ENCODE assay signal across 26 cellular contexts in the genomic region with DNA sequence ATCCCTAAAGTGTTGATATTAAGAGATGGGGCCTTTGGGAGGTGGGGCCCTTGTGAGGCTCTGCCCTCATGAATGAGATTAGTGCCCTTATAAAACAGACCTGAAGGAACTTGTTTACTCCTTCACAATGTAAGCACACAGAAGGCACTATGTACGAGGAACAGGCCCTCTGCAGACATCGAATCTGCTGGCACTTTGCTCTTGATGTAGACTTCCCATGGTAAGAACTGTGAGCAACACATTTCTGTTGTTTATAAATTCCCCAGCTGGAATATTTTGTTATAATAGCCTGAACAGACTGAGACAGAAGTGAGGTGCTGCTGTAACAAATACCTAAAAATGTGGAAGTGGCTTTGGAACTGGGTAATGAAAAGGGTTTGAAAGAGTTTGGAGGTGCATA.
"Had no signal": no experiment of that assay in that cellular context is flagged by ENCODE, and none has a peak within 500 bp of the region (broad histone marks: within the 10 kb centered on the region; RNA-seq: fewer than 3 reads in every experiment).

No MANE protein-coding gene starts in this region.

- H3K9me3 Mint-ChIP-seq: activated CD4-positive, alpha-beta T cell treated with anti-CD3 and anti-CD28 coated beads, Interleukin-2, amount 10 ng/mL, durations not matched to agents 24 days and 14 days; activated naive CD8-positive, alpha-beta T cell treated with anti-CD3 and anti-CD28 coated beads, Interleukin-2, amount 10 ng/mL, durations not matched to agents 7 days and 5 days; activated T-helper 2 cell treated with anti-CD3 and anti-CD28 coated beads, Interferon-gamma antibody, Interleukin-2, Interleukin-4, amounts not matched to agents 10 μg/mL and 5 μg/mL and 100 μg/mL, durations not matched to agents 14 hours and 24 hours and 36 hours; central memory CD8-positive, alpha-beta T cell; endodermal cell had no signal

- H3K27me3 Mint-ChIP-seq: activated CD4-positive, alpha-beta T cell treated with anti-CD3 and anti-CD28 coated beads, Interleukin-2, amount 10 ng/mL, durations not matched to agents 24 days and 14 days; activated CD8-positive, alpha-beta T cell treated with anti-CD3 and anti-CD28 coated beads for 36 hours; brain; central memory CD8-positive, alpha-beta T cell had no signal

- H3K4me3 Mint-ChIP-seq: activated CD4-positive, alpha-beta T cell treated with anti-CD3 and anti-CD28 coated beads, Interleukin-2, amount 10 ng/mL, durations not matched to agents 24 days and 14 days; activated CD8-positive, alpha-beta T cell treated with anti-CD3 and anti-CD28 coated beads for 36 hours; activated naive CD8-positive, alpha-beta T cell treated with anti-CD3 and anti-CD28 coated beads, Interleukin-2, amount 10 ng/mL, durations not matched to agents 7 days and 5 days; activated T-cell treated with anti-CD3 and anti-CD28 coated beads, Interleukin-2, amount 50 U/mL, for 24 hours; brain; central memory CD8-positive, alpha-beta T cell; endodermal cell; nephron had no signal

- H3K4me3 ChIP-seq: colonic mucosa, gastroesophageal sphincter, heart left ventricle, lung, prostate gland, stomach, upper lobe of left lung had no signal

- H3K27me3 ChIP-seq: colonic mucosa, gastroesophageal sphincter, heart left ventricle, stomach, upper lobe of left lung had no signal

- H3K36me3 ChIP-seq: colonic mucosa, gastroesophageal sphincter, heart left ventricle, prostate gland, stomach, upper lobe of left lung had no signal

- H3K36me3 Mint-ChIP-seq: activated naive CD8-positive, alpha-beta T cell treated with anti-CD3 and anti-CD28 coated beads, Interleukin-2, amount 10 ng/mL, durations not matched to agents 7 days and 5 days; brain had no signal

- H3K27ac Mint-ChIP-seq: activated CD4-positive, alpha-beta T cell treated with anti-CD3 and anti-CD28 coated beads, Interleukin-2, amount 10 ng/mL, durations not matched to agents 24 days and 14 days; activated CD8-positive, alpha-beta T cell treated with anti-CD3 and anti-CD28 coated beads for 36 hours; activated naive CD8-positive, alpha-beta T cell treated with anti-CD3 and anti-CD28 coated beads, Interleukin-2, amount 10 ng/mL, durations not matched to agents 7 days and 5 days; activated T-cell treated with anti-CD3 and anti-CD28 coated beads, Interleukin-2, amount 50 U/mL, for 24 hours; activated T-helper 2 cell treated with anti-CD3 and anti-CD28 coated beads, Interferon-gamma antibody, Interleukin-2, Interleukin-4, amounts not matched to agents 10 μg/mL and 5 μg/mL and 100 μg/mL, durations not matched to agents 14 hours and 24 hours and 36 hours; brain; endodermal cell; nephron had no signal

- H3K4me1 Mint-ChIP-seq: activated CD4-positive, alpha-beta T cell treated with anti-CD3 and anti-CD28 coated beads, Interleukin-2, amount 10 ng/mL, durations not matched to agents 24 days and 14 days; activated naive CD8-positive, alpha-beta T cell treated with anti-CD3 and anti-CD28 coated beads, Interleukin-2, amount 10 ng/mL, durations not matched to agents 7 days and 5 days; brain; central memory CD8-positive, alpha-beta T cell; endodermal cell had no signal

- DNase-seq: activated CD4-positive, alpha-beta T cell treated with anti-CD3 and anti-CD28 coated beads, Interleukin-2, amount 10 ng/mL, durations not matched to agents 24 days and 14 days; activated CD8-positive, alpha-beta T cell treated with anti-CD3 and anti-CD28 coated beads for 36 hours; activated naive CD4-positive, alpha-beta T cell treated with Interleukin-2 at 50 U/mL for 16 hours; activated naive CD8-positive, alpha-beta T cell treated with anti-CD3 and anti-CD28 coated beads, Interleukin-2, amount 10 ng/mL, durations not matched to agents 7 days and 5 days; activated T-cell treated with anti-CD3 and anti-CD28 coated beads, Interleukin-2, amount 50 U/mL, for 24 hours; anterior cingulate cortex; colonic mucosa; endodermal cell; erythroblast; heart left ventricle; left cardiac atrium; midbrain; occipital lobe; right cardiac atrium; small intestine; stimulated activated CD4-positive, alpha-beta T cell treated with anti-CD3 and anti-CD28 coated beads, Interleukin-4, amount 100 ng/mL, for 1 hour; stomach; T1000; upper lobe of left lung had no signal

- H3K9me3 ChIP-seq: colonic mucosa, heart left ventricle, prostate gland, upper lobe of left lung had no signal

- H3K27ac ChIP-seq: colonic mucosa, gastroesophageal sphincter, heart left ventricle, prostate gland, stomach had no signal

- H3K4me1 ChIP-seq: colonic mucosa, gastroesophageal sphincter, heart left ventricle, prostate gland, stomach, upper lobe of left lung had no signal
